ENCODE assay signal across 16 cellular contexts in the genomic region with DNA sequence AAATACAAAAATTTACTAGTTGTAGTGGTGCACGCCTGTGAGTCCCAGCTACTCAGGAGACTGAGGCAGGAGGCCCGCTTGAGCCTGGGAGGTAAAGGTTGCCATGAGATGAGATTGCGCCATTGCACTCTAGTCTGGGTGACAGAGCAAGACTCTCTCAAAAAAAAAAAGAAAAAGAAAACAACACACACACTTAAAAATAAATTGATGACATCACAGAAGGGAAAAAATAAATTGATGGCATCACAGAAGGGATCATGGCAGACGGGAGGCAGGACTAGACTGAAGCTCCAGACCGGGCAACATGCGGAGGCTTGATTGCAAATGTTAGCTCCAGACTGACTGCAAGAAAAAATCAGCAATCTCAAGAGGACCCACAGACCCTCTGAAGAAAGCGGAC. TPM values are rescaled to one million over a fixed set of nuclear protein-coding genes. Genes with fewer than 3 reads are reported as not detected.
A peak's percentile ranks its signal among the peaks of the same experiment; 100 is the strongest.
DNase-seq lines count a peak whose midpoint lies in the region; ATAC-seq lines count a peak whose summit lies in the region.
"Had no signal": no experiment of that assay in that cellular context is flagged by ENCODE, and none has a peak within 500 bp of the region (broad histone marks: within the 10 kb centered on the region; RNA-seq: fewer than 3 reads in every experiment).

No MANE protein-coding gene starts in this region.

- DNase-seq in activated CD4-positive, alpha-beta T cell treated with anti-CD3 and anti-CD28 coated beads for 36 hours, result no peak
- DNase-seq in activated CD4-positive, alpha-beta T cell treated with anti-CD3 and anti-CD28 coated beads, Interleukin-2, amount 10 ng/mL, durations not matched to agents 7 days and 5 days, result no peak
- DNase-seq in stimulated activated naive CD8-positive, alpha-beta T cell treated with anti-CD3 and anti-CD28 coated beads, Interleukin-15, amount 100 ng/mL, for 72 hours, result no peak
- no peak for DNase-seq in stimulated activated naive CD8-positive, alpha-beta T cell treated with anti-CD3 and anti-CD28 coated beads, Interleukin-15, Interleukin-2, amounts not matched to agents 100 U/mL and 50 U/mL, for 24 hours
- no peak for DNase-seq in central memory CD8-positive, alpha-beta T cell (ENCODE audit: low spot score in 2 of 2)
- no peak for DNase-seq in activated effector memory CD4-positive, alpha-beta T cell treated with Interleukin-2 at 50 U/mL for 16 hours
- DNase-seq in amygdala (lab: John Stamatoyannopoulos, UW), result no peak
- DNase-seq: 8988T; CD4-positive, alpha-beta memory T cell; DMS153; DMS79; GDM1; GM23248 had no signal

- CTCF ChIA-PET in activated CD4-positive, alpha-beta T cell treated with anti-CD3 and anti-CD28 coated beads for 36 hours (lab: Charles Lee), result interaction anchor here (0.6 kb wide), 1 partner anchor 42 kb away, joined by 4 read pairs; no protein-coding TSS in a partner anchor
- CTCF ChIA-PET in activated CD4-positive, alpha-beta T cell treated with anti-CD3 and anti-CD28 coated beads, Interleukin-2, amount 10 ng/mL, durations not matched to agents 7 days and 5 days (lab: Charles Lee), result interaction anchor here (1.0 kb wide), 1 partner anchor 9 kb away, joined by 3 read pairs; no protein-coding TSS in a partner anchor

- no peak overlapping the region for H3K4me3 Mint-ChIP-seq in activated CD4-positive, alpha-beta T cell treated with anti-CD3 and anti-CD28 coated beads for 36 hours
- H3K4me3 Mint-ChIP-seq in activated CD4-positive, alpha-beta T cell treated with anti-CD3 and anti-CD28 coated beads, Interleukin-2, amount 10 ng/mL, durations not matched to agents 7 days and 5 days, result no peak overlapping the region
- H3K4me3 Mint-ChIP-seq in stimulated activated naive CD8-positive, alpha-beta T cell treated with anti-CD3 and anti-CD28 coated beads, Interleukin-15, amount 100 ng/mL, for 72 hours, result no peak overlapping the region
- no peak overlapping the region for H3K4me3 Mint-ChIP-seq in central memory CD8-positive, alpha-beta T cell
- H3K4me3 Mint-ChIP-seq: CD14-positive monocyte; CD4-positive, alpha-beta memory T cell had no signal

- no peak for ATAC-seq in activated CD4-positive, alpha-beta T cell treated with anti-CD3 and anti-CD28 coated beads for 36 hours
- ATAC-seq in stimulated activated naive CD8-positive, alpha-beta T cell treated with anti-CD3 and anti-CD28 coated beads, Interleukin-15, amount 100 ng/mL, for 72 hours, result no peak
- no peak for ATAC-seq in stimulated activated naive CD8-positive, alpha-beta T cell treated with anti-CD3 and anti-CD28 coated beads, Interleukin-15, Interleukin-2, amounts not matched to agents 100 U/mL and 50 U/mL, for 24 hours
- no peak for ATAC-seq in central memory CD8-positive, alpha-beta T cell (replicated peaks; ENCODE audit: extremely low read depth, poor library complexity, severe bottlenecking)
- ATAC-seq in HG03175 (IDR thresholded peaks at IDR 0.05; ENCODE audit: unreplicated experiment), result no peak
- ATAC-seq: HCT116 had no signal

- H3K36me3 Mint-ChIP-seq in activated CD4-positive, alpha-beta T cell treated with anti-CD3 and anti-CD28 coated beads for 36 hours (ENCODE audit: low read depth), result peaks cover 79% of the 10 kb centered on the region
- peaks cover 82% of the 10 kb centered on the region for H3K36me3 Mint-ChIP-seq in activated CD4-positive, alpha-beta T cell treated with anti-CD3 and anti-CD28 coated beads, Interleukin-2, amount 10 ng/mL, durations not matched to agents 7 days and 5 days (ENCODE audit: low read depth)
- H3K36me3 Mint-ChIP-seq in central memory CD8-positive, alpha-beta T cell (ENCODE audit: insufficient read depth), result peaks cover 51% of the 10 kb centered on the region

- peak overlapping the region; percentile 10 for H3K27ac Mint-ChIP-seq in activated CD4-positive, alpha-beta T cell treated with anti-CD3 and anti-CD28 coated beads for 36 hours
- H3K27ac Mint-ChIP-seq in activated CD4-positive, alpha-beta T cell treated with anti-CD3 and anti-CD28 coated beads, Interleukin-2, amount 10 ng/mL, durations not matched to agents 7 days and 5 days, result no peak overlapping the region
- H3K27ac Mint-ChIP-seq in stimulated activated naive CD8-positive, alpha-beta T cell treated with anti-CD3 and anti-CD28 coated beads, Interleukin-15, amount 100 ng/mL, for 72 hours, result peak overlapping the region; percentile 38 to 94
- peak overlapping the region; percentile 55 for H3K27ac Mint-ChIP-seq in central memory CD8-positive, alpha-beta T cell (ENCODE audit: low read depth)
- H3K27ac Mint-ChIP-seq: CD4-positive, alpha-beta memory T cell had no signal

- H3K27me3 Mint-ChIP-seq in activated CD4-positive, alpha-beta T cell treated with anti-CD3 and anti-CD28 coated beads for 36 hours, result no peaks in the 10 kb centered on the region
- H3K27me3 Mint-ChIP-seq in activated CD4-positive, alpha-beta T cell treated with anti-CD3 and anti-CD28 coated beads, Interleukin-2, amount 10 ng/mL, durations not matched to agents 7 days and 5 days, result no peaks in the 10 kb centered on the region
- H3K27me3 Mint-ChIP-seq in stimulated activated naive CD8-positive, alpha-beta T cell treated with anti-CD3 and anti-CD28 coated beads, Interleukin-15, amount 100 ng/mL, for 72 hours, result no peaks in the 10 kb centered on the region
- H3K27me3 Mint-ChIP-seq in central memory CD8-positive, alpha-beta T cell, result no peaks in the 10 kb centered on the region
- H3K27me3 Mint-ChIP-seq: CD4-positive, alpha-beta memory T cell had no signal

- intact Hi-C loops in activated CD4-positive, alpha-beta T cell treated with anti-CD3 and anti-CD28 coated beads for 36 hours (cut with DNase I, micrococcal nuclease), result no loop called here

- H3K9me3 Mint-ChIP-seq in activated CD4-positive, alpha-beta T cell treated with anti-CD3 and anti-CD28 coated beads for 36 hours (ENCODE audit: low read depth), result peaks cover 6% of the 10 kb centered on the region
- H3K9me3 Mint-ChIP-seq in activated CD4-positive, alpha-beta T cell treated with anti-CD3 and anti-CD28 coated beads, Interleukin-2, amount 10 ng/mL, durations not matched to agents 7 days and 5 days, result peaks cover 26% of the 10 kb centered on the region
- peaks cover 16 to 18% of the 10 kb centered on the region in 2 donors for H3K9me3 Mint-ChIP-seq in stimulated activated naive CD8-positive, alpha-beta T cell treated with anti-CD3 and anti-CD28 coated beads, Interleukin-15, amount 100 ng/mL, for 72 hours
- H3K9me3 Mint-ChIP-seq in central memory CD8-positive, alpha-beta T cell, result peaks cover 7% of the 10 kb centered on the region

- peaks cover 2% of the 10 kb centered on the region for H3K4me1 Mint-ChIP-seq in activated CD4-positive, alpha-beta T cell treated with anti-CD3 and anti-CD28 coated beads for 36 hours
- H3K4me1 Mint-ChIP-seq in activated CD4-positive, alpha-beta T cell treated with anti-CD3 and anti-CD28 coated beads, Interleukin-2, amount 10 ng/mL, durations not matched to agents 7 days and 5 days, result peaks cover 17% of the 10 kb centered on the region
- H3K4me1 Mint-ChIP-seq in stimulated activated naive CD8-positive, alpha-beta T cell treated with anti-CD3 and anti-CD28 coated beads, Interleukin-15, amount 100 ng/mL, for 72 hours, result peaks cover 9% of the 10 kb centered on the region
- H3K4me1 Mint-ChIP-seq in central memory CD8-positive, alpha-beta T cell, result peaks cover 9% of the 10 kb centered on the region
- H3K4me1 Mint-ChIP-seq: CD14-positive monocyte had no signal

- POLR2A ChIA-PET in activated CD4-positive, alpha-beta T cell treated with anti-CD3 and anti-CD28 coated beads for 36 hours (lab: Charles Lee), result no interaction called here
- POLR2A ChIA-PET in activated CD4-positive, alpha-beta T cell treated with anti-CD3 and anti-CD28 coated beads, Interleukin-2, amount 10 ng/mL, durations not matched to agents 7 days and 5 days (lab: Charles Lee), result no interaction called here

RNA-seq across cellular contexts. Expression of gene KLHL20, which starts 43.3 kb away (rescaled TPM):
- total RNA-seq in activated CD4-positive, alpha-beta T cell treated with anti-CD3 and anti-CD28 coated beads for 36 hours, result 10 to 100 TPM; 11.1 to 14.1 TPM
- total RNA-seq in activated CD4-positive, alpha-beta T cell treated with anti-CD3 and anti-CD28 coated beads, Interleukin-2, amount 10 ng/mL, durations not matched to agents 7 days and 5 days, result 10 to 100 TPM; 21.3 to 21.6 TPM
